Comparison of ENCODE assay signal across 29 cellular contexts in the genomic region with DNA sequence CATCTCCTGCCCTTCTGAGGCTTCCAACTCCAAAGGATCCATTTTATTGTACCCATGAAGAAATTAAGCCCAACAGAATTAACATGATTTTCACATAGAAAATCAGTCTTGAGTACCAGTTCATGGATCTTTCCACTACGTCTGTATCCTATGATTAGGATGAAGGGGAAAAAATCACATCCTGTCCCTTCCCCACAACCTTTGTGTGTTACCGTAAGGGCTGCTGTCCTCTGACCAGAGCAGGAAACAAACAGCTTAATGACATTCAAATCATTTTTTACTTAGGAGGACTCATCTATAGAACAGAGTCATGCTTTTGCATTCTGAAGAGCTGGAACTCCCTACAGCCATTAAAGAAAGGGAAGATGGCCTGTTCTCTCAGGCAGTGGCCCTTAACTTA.
"Had no signal": no experiment of that assay in that cellular context is flagged by ENCODE, and none has a peak within 500 bp of the region (broad histone marks: within the 10 kb centered on the region; RNA-seq: fewer than 3 reads in every experiment).

No MANE protein-coding gene starts in this region.

- H3K4me3 Mint-ChIP-seq: activated CD4-positive, alpha-beta T cell treated with anti-CD3 and anti-CD28 coated beads, Interleukin-2, amount 10 ng/mL, durations not matched to agents 24 days and 14 days; activated CD8-positive, alpha-beta T cell treated with anti-CD3 and anti-CD28 coated beads for 36 hours; activated naive CD4-positive, alpha-beta T cell treated with anti-CD3 and anti-CD28 coated beads, Interleukin-2, amount 10 ng/mL, durations not matched to agents 7 days and 5 days; activated naive CD8-positive, alpha-beta T cell; activated naive CD8-positive, alpha-beta T cell treated with anti-CD3 and anti-CD28 coated beads, Interleukin-2, amount 50 U/mL, for 24 hours; activated T-cell treated with anti-CD3 and anti-CD28 coated beads, Interleukin-2, amount 50 U/mL, for 4 hours; activated T-helper 1 cell treated with anti-CD3 and anti-CD28 coated beads, Interleukin-12 subunit alpha, Interleukin-12 subunit beta, Interleukin-2, Interleukin-4 antibody, amounts not matched to agents 30 ng/mL and 10 ng/mL and 1 ng/mL, durations not matched to agents 14 hours and 24 hours and 36 hours; central memory CD8-positive, alpha-beta T cell; T-helper 1 cell treated with Interleukin-12 subunit alpha and Interleukin-12 subunit beta and Interleukin-4 antibody, amounts not matched to agents 30 μg/mL and 1 μg/mL, for 36 hours; T-helper 2 cell treated with Interferon-gamma antibody and Interleukin-4, amounts not matched to agents 5 μg/mL and 100 μg/mL, for 36 hours had no signal

- DNase-seq: activated CD4-positive, alpha-beta T cell treated with anti-CD3 and anti-CD28 coated beads, Interleukin-2, amount 10 ng/mL, durations not matched to agents 24 days and 14 days; activated CD4-positive, alpha-beta T cell treated with anti-CD3 and anti-CD28 coated beads, Interleukin-2, amount 50 U/mL, for 4 hours; activated CD8-positive, alpha-beta T cell treated with anti-CD3 and anti-CD28 coated beads for 36 hours; activated naive CD4-positive, alpha-beta T cell treated with anti-CD3 and anti-CD28 coated beads, Interleukin-2, amount 10 ng/mL, durations not matched to agents 7 days and 5 days; activated naive CD8-positive, alpha-beta T cell treated with anti-CD3 and anti-CD28 coated beads, Interleukin-2, amount 50 U/mL, for 24 hours; activated T-cell treated with anti-CD3 and anti-CD28 coated beads, Interleukin-2, amount 50 U/mL, for 4 hours; anterior cingulate cortex; brain microvascular endothelial cell; Karpas-422; KBM-7; NCI-H1105; NCI-H1417 treated with DMSO at 0.1 percent for 48 hours; NCI-H187 treated with DMSO at 0.1 percent for 48 hours; NCI-H2081; NCI-H345; NCI-H524 treated with DMSO at 0.1 percent for 48 hours; NCI-H748 treated with DMSO at 0.1 percent for 48 hours; NK-92 treated with Interleukin-12 subunit alpha and Interleukin-12 subunit beta, amount 100 ng/mL, for 24 hours; PC-3; Peyer's patch; RPMI8226; SHP77 treated with DMSO at 0.1 percent for 48 hours; SK-N-SH had no signal

- H3K27ac Mint-ChIP-seq: activated CD4-positive, alpha-beta T cell treated with anti-CD3 and anti-CD28 coated beads, Interleukin-2, amount 10 ng/mL, durations not matched to agents 24 days and 14 days; activated CD8-positive, alpha-beta T cell treated with anti-CD3 and anti-CD28 coated beads for 36 hours; activated naive CD4-positive, alpha-beta T cell treated with anti-CD3 and anti-CD28 coated beads, Interleukin-2, amount 10 ng/mL, durations not matched to agents 7 days and 5 days; activated naive CD8-positive, alpha-beta T cell; activated naive CD8-positive, alpha-beta T cell treated with anti-CD3 and anti-CD28 coated beads, Interleukin-2, amount 50 U/mL, for 24 hours; activated T-helper 1 cell treated with anti-CD3 and anti-CD28 coated beads, Interleukin-12 subunit alpha, Interleukin-12 subunit beta, Interleukin-2, Interleukin-4 antibody, amounts not matched to agents 30 ng/mL and 10 ng/mL and 1 ng/mL, durations not matched to agents 14 hours and 24 hours and 36 hours; T-helper 1 cell treated with Interleukin-12 subunit alpha and Interleukin-12 subunit beta and Interleukin-4 antibody, amounts not matched to agents 30 μg/mL and 1 μg/mL, for 36 hours; T-helper 2 cell treated with Interferon-gamma antibody and Interleukin-4, amounts not matched to agents 5 μg/mL and 100 μg/mL, for 36 hours had no signal

- H3K36me3 Mint-ChIP-seq: activated naive CD4-positive, alpha-beta T cell treated with anti-CD3 and anti-CD28 coated beads, Interleukin-2, amount 10 ng/mL, durations not matched to agents 7 days and 5 days; activated naive CD8-positive, alpha-beta T cell had no signal

- H3K27ac ChIP-seq: brain microvascular endothelial cell, Peyer's patch, SJSA1 had no signal

- H3K4me1 Mint-ChIP-seq: activated naive CD8-positive, alpha-beta T cell treated with anti-CD3 and anti-CD28 coated beads, Interleukin-2, amount 50 U/mL, for 24 hours; central memory CD8-positive, alpha-beta T cell had no signal

- H3K4me2 ChIP-seq: SK-N-SH had no signal

- H3K4me1 ChIP-seq: Peyer's patch, SJSA1 had no signal

- H3K4me3 ChIP-seq: Peyer's patch, SJSA1 had no signal

- H3K27me3 ChIP-seq: brain microvascular endothelial cell, Peyer's patch, SJSA1 had no signal

- H3K36me3 ChIP-seq: brain microvascular endothelial cell, Peyer's patch, SJSA1 had no signal

- H3K9ac ChIP-seq: SK-N-SH had no signal

- H3K9me3 Mint-ChIP-seq: activated CD4-positive, alpha-beta T cell treated with anti-CD3 and anti-CD28 coated beads, Interleukin-2, amount 10 ng/mL, durations not matched to agents 24 days and 14 days; activated CD8-positive, alpha-beta T cell treated with anti-CD3 and anti-CD28 coated beads for 36 hours; activated naive CD4-positive, alpha-beta T cell treated with anti-CD3 and anti-CD28 coated beads, Interleukin-2, amount 10 ng/mL, durations not matched to agents 7 days and 5 days; activated naive CD8-positive, alpha-beta T cell treated with anti-CD3 and anti-CD28 coated beads, Interleukin-2, amount 50 U/mL, for 24 hours; activated T-cell treated with anti-CD3 and anti-CD28 coated beads, Interleukin-2, amount 50 U/mL, for 4 hours; activated T-helper 1 cell treated with anti-CD3 and anti-CD28 coated beads, Interleukin-12 subunit alpha, Interleukin-12 subunit beta, Interleukin-2, Interleukin-4 antibody, amounts not matched to agents 30 ng/mL and 10 ng/mL and 1 ng/mL, durations not matched to agents 14 hours and 24 hours and 36 hours; central memory CD8-positive, alpha-beta T cell; T-helper 1 cell treated with Interleukin-12 subunit alpha and Interleukin-12 subunit beta and Interleukin-4 antibody, amounts not matched to agents 30 μg/mL and 1 μg/mL, for 36 hours; T-helper 2 cell treated with Interferon-gamma antibody and Interleukin-4, amounts not matched to agents 5 μg/mL and 100 μg/mL, for 36 hours had no signal

- ATAC-seq: activated CD8-positive, alpha-beta T cell treated with anti-CD3 and anti-CD28 coated beads for 36 hours; activated naive CD8-positive, alpha-beta T cell treated with anti-CD3 and anti-CD28 coated beads, Interleukin-2, amount 50 U/mL, for 24 hours; activated T-cell treated with anti-CD3 and anti-CD28 coated beads, Interleukin-2, amount 50 U/mL, for 4 hours; PC-3 had no signal

- H3K9me3 ChIP-seq: Peyer's patch, SJSA1, SK-N-SH had no signal
